ENCODE assay signal across 12 cellular contexts in the genomic region with DNA sequence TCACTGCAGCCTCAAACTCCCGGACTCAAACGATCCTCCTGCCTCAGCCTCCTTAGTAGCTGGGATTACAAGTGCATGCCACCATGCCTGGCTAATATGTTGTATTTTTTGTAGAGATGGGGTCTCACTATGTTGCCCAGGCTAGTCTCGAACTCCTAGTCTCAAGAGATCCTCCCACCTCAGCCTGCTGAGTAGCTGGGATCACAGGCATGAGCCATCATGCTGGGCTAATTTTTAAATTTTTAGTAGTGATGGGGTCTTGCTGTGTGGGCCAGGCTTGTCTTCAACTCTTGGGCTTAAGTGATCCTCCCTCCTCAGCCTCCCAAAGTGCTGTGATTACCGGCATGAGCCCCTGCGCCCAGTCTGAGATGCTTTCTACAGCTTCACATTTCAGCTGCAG. TPM values are rescaled to one million over a fixed set of nuclear protein-coding genes. Genes with fewer than 3 reads are reported as not detected.
"Had no signal": no experiment of that assay in that cellular context is flagged by ENCODE, and none has a peak within 500 bp of the region (broad histone marks: within the 10 kb centered on the region; RNA-seq: fewer than 3 reads in every experiment).

No MANE protein-coding gene starts in this region.

- H3K9ac ChIP-seq: GM23248 had no signal

- ATAC-seq: GM23338, HCT116 had no signal

- H2AFZ ChIP-seq: GM23248, GM23338 had no signal

- FAIRE-seq: H1, H54 had no signal

- H3K4me1 ChIP-seq: HAP-1 had no signal

- DNase-seq: GM23248, GOT3, H7, H9, HCEC 1CT, HFFc6 had no signal

- H3K4me3 ChIP-seq: GM23248, GM23338, HAP-1 had no signal

- H3K36me3 ChIP-seq: HAP-1 had no signal

- H3K27ac ChIP-seq: GM23248 had no signal

- H3K4me2 ChIP-seq: GM23338 had no signal

- H3K9me3 ChIP-seq: HAP-1 had no signal

RNA-seq across cellular contexts. Expression of a gene that starts 15.3 kb away (rescaled TPM):
- total RNA-seq: GM23248, H4, HFFc6 had no signal
- polyA plus RNA-seq: GM23248 had no signal

RNA-seq across cellular contexts. Expression of a gene that starts 26.9 kb away (rescaled TPM):
- total RNA-seq: GM23248, H4, HFFc6 had no signal
- polyA plus RNA-seq: GM23248 had no signal

RNA-seq across cellular contexts. Expression of a gene that starts 37.1 kb away (rescaled TPM):
- total RNA-seq: GM23248, H4, HFFc6 had no signal
- polyA plus RNA-seq: GM23248 had no signal
